Comparison of ENCODE assay signal across 13 cellular contexts in genomic region chr13:41941174-41941573, GRCh38.
"Had no signal": no experiment of that assay in that cellular context is flagged by ENCODE, and none has a peak within 500 bp of the region (broad histone marks: within the 10 kb centered on the region; RNA-seq: fewer than 3 reads in every experiment).

No MANE protein-coding gene starts in this region.

- H3K27me3 Mint-ChIP-seq: naive B cell had no signal

- H2AFZ ChIP-seq: parathyroid adenoma had no signal

- H3K27ac ChIP-seq: adrenal gland, gastroesophageal sphincter, parathyroid adenoma had no signal

- H3K79me2 ChIP-seq: parathyroid adenoma had no signal

- H3K9ac ChIP-seq: parathyroid adenoma had no signal

- H3K4me1 ChIP-seq: parathyroid adenoma had no signal

- H3K27me3 ChIP-seq: adrenal gland, gastroesophageal sphincter had no signal

- H3K4me3 ChIP-seq: adrenal gland, gastroesophageal sphincter, lung had no signal

- H3K36me3 ChIP-seq: adrenal gland had no signal

- H3K4me3 Mint-ChIP-seq: naive B cell; stimulated activated effector memory CD8-positive, alpha-beta T cell treated with anti-CD3 and anti-CD28 coated beads, Interleukin-12 subunit alpha, Interleukin-12 subunit beta, amount 100 ng/mL, for 72 hours had no signal

- H3K4me1 Mint-ChIP-seq: naive B cell; stimulated activated effector memory CD8-positive, alpha-beta T cell treated with anti-CD3 and anti-CD28 coated beads, Interleukin-12 subunit alpha, Interleukin-12 subunit beta, amount 100 ng/mL, for 72 hours had no signal

- ATAC-seq: gastroesophageal sphincter; SK-N-SH treated with all-trans-retinoic acid at 6 μM for 48 hours; stimulated activated effector memory CD8-positive, alpha-beta T cell treated with anti-CD3 and anti-CD28 coated beads, Interleukin-12 subunit alpha, Interleukin-12 subunit beta, amount 100 ng/mL, for 72 hours had no signal

- DNase-seq: activated naive CD4-positive, alpha-beta T cell treated with anti-CD3 and anti-CD28 coated beads, Interleukin-2, amount 50 U/mL, for 16 hours; activated T-cell treated with anti-CD3 and anti-CD28 coated beads, Interleukin-2, amount 50 U/mL, for 1 hour; adrenal gland; hippocampal formation; kidney glomerular epithelial cell; naive B cell; T-helper 2 cell; trophoblast cell had no signal

- H3K27ac Mint-ChIP-seq: stimulated activated effector memory CD8-positive, alpha-beta T cell treated with anti-CD3 and anti-CD28 coated beads, Interleukin-12 subunit alpha, Interleukin-12 subunit beta, amount 100 ng/mL, for 72 hours had no signal
